10 cellular contexts compared by ENCODE assay signal in genomic region chr12:99911076-99911475, GRCh38.
A peak's percentile ranks its signal among the peaks of the same experiment; 100 is the strongest.
DNase-seq lines count a peak whose midpoint lies in the region; ATAC-seq, FAIRE-seq and TF ChIP-seq lines count a peak whose summit lies in the region.
"Had no signal": no experiment of that assay in that cellular context is flagged by ENCODE, and none has a peak within 500 bp of the region (broad histone marks: within the 10 kb centered on the region; RNA-seq: fewer than 3 reads in every experiment).

No MANE protein-coding gene starts in this region.

- TF ChIP-seq CTCF in colonic mucosa (IDR thresholded peaks at IDR 0.05) (no peak), progenitor cell of endocrine pancreas (IDR thresholded peaks at IDR 0.05; ENCODE audit: unreplicated experiment) (no peak), D721Med (IDR thresholded peaks at IDR 0.05; ENCODE audit: insufficient read depth, missing control alignments) (no peak)

- intact Hi-C loops in colonic mucosa (cut with DNase I) = no loop called here

- no peak overlapping the region for H3K4me3 ChIP-seq in colonic mucosa

- no peak for ATAC-seq in GM21390 (IDR thresholded peaks at IDR 0.05; ENCODE audit: unreplicated experiment)

- H3K36me3 ChIP-seq in colonic mucosa = no peaks in the 10 kb centered on the region

- no peaks in the 10 kb centered on the region for H3K9me3 Mint-ChIP-seq in progenitor cell of endocrine pancreas (ENCODE audit: low read depth)

- no peaks in the 10 kb centered on the region for H3K27me3 Mint-ChIP-seq in progenitor cell of endocrine pancreas

- H3K27ac ChIP-seq in colonic mucosa = no peak overlapping the region

- H3K27me3 ChIP-seq in colonic mucosa = no peaks in the 10 kb centered on the region

- DNase-seq in HT1080 (ENCODE audit: low read depth) (peak; percentile 91), colonic mucosa (peak; percentile 17), medulla oblongata (ENCODE audit: extremely low spot score) (peak; percentile 23), ureter (ENCODE audit: low spot score) (peak; percentile 44), T-helper 9 cell (no peak), progenitor cell of endocrine pancreas (ENCODE audit: low spot score, unreplicated experiment) (no peak), D721Med (ENCODE audit: insufficient read length, low spot score) (no peak)
- DNase-seq: amygdala; stimulated activated CD4-positive, alpha-beta T cell treated with anti-CD3 and anti-CD28 coated beads, Interleukin-2, amount 100 ng/mL, for 24 hours had no signal

- H3K4me1 Mint-ChIP-seq in progenitor cell of endocrine pancreas (ENCODE audit: low read depth) = peaks cover 5% of the 10 kb centered on the region

- no peak overlapping the region for H3K9ac ChIP-seq in colonic mucosa (ENCODE audit: low read depth in 2 of 2, low read length in 2 of 2)

- H3K4me1 ChIP-seq in colonic mucosa = no peaks in the 10 kb centered on the region

- H3K36me3 Mint-ChIP-seq in progenitor cell of endocrine pancreas (ENCODE audit: insufficient read depth) = no peaks in the 10 kb centered on the region

- FAIRE-seq in D721Med (lab: Jason Lieb, UNC) = no peak

- H3K27ac Mint-ChIP-seq in progenitor cell of endocrine pancreas = no peak overlapping the region

- H3K4me3 Mint-ChIP-seq in progenitor cell of endocrine pancreas (ENCODE audit: low read depth) = no peak overlapping the region

- no peaks in the 10 kb centered on the region for H3K9me3 ChIP-seq in colonic mucosa

Comparison
In these comparisons a context has a peak if more than half of its experiments do, and no peak if none do; other contexts are left out.
1. DNase-seq: peak in HT1080 (single experiment), colonic mucosa (single experiment), medulla oblongata (single experiment) and ureter (single experiment); none in T-helper 9 cell (single experiment), progenitor cell of endocrine pancreas (single experiment) and D721Med (single experiment).